Comparison of ENCODE assay signal across 2 cellular contexts in the genomic region with DNA sequence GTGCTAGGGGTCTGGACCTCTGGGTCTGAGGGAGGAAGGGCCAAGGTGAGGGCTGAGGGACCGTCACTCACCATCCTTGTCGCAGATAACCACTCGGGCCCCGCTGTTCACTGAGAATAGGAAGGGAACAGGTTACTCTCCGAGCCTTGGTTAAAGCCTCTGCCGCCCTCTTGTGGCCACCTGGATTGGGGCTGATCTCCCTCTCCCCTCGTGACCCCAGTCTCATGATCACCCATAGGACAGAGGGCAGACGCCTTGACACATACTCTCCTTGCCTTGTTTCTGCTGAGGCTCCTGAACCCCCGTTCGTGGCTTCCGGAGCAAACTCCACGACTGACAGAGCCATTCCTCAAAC.
A peak's percentile ranks its signal among the peaks of the same experiment; 100 is the strongest.
TF ChIP-seq lines count a peak whose summit lies in the region.

No MANE protein-coding gene starts in this region.

TF ChIP-seq in GM23338, 12 proteins besides CTCF, POLR2A, EP300 and RAD21 (continues in another document):
- TF ChIP-seq, protein P1, sequence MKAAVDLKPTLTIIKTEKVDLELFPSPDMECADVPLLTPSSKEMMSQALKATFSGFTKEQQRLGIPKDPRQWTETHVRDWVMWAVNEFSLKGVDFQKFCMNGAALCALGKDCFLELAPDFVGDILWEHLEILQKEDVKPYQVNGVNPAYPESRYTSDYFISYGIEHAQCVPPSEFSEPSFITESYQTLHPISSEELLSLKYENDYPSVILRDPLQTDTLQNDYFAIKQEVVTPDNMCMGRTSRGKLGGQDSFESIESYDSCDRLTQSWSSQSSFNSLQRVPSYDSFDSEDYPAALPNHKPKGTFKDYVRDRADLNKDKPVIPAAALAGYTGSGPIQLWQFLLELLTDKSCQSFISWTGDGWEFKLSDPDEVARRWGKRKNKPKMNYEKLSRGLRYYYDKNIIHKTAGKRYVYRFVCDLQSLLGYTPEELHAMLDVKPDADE (IDR thresholded peaks at IDR 0.05): no peak
- TF ChIP-seq POLR2AphosphoS5 (IDR thresholded peaks at IDR 0.05; ENCODE audit: low read depth) (no peak; the same call in 1 of the 2 replicates), EZH2 (IDR thresholded peaks at IDR 0.05; ENCODE audit: low read depth, unreplicated experiment) (no peak), ZNF114 (CRISPR knock-in tag; IDR thresholded peaks at IDR 0.05) (no peak), CREB1 (CRISPR knock-in tag; IDR thresholded peaks at IDR 0.05; ENCODE audit: low read depth) (no peak), STAT1 (IDR thresholded peaks at IDR 0.05; ENCODE audit: unreplicated experiment) (no peak), EZH2phosphoT487 (IDR thresholded peaks at IDR 0.05; ENCODE audit: unreplicated experiment) (no peak), ZNF462 (CRISPR knock-in tag; IDR thresholded peaks at IDR 0.05) (no peak), ZNF331 (CRISPR knock-in tag; IDR thresholded peaks at IDR 0.05; ENCODE audit: low read depth) (no peak)
- TF ChIP-seq, protein P2, sequence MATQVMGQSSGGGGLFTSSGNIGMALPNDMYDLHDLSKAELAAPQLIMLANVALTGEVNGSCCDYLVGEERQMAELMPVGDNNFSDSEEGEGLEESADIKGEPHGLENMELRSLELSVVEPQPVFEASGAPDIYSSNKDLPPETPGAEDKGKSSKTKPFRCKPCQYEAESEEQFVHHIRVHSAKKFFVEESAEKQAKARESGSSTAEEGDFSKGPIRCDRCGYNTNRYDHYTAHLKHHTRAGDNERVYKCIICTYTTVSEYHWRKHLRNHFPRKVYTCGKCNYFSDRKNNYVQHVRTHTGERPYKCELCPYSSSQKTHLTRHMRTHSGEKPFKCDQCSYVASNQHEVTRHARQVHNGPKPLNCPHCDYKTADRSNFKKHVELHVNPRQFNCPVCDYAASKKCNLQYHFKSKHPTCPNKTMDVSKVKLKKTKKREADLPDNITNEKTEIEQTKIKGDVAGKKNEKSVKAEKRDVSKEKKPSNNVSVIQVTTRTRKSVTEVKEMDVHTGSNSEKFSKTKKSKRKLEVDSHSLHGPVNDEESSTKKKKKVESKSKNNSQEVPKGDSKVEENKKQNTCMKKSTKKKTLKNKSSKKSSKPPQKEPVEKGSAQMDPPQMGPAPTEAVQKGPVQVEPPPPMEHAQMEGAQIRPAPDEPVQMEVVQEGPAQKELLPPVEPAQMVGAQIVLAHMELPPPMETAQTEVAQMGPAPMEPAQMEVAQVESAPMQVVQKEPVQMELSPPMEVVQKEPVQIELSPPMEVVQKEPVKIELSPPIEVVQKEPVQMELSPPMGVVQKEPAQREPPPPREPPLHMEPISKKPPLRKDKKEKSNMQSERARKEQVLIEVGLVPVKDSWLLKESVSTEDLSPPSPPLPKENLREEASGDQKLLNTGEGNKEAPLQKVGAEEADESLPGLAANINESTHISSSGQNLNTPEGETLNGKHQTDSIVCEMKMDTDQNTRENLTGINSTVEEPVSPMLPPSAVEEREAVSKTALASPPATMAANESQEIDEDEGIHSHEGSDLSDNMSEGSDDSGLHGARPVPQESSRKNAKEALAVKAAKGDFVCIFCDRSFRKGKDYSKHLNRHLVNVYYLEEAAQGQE (IDR thresholded peaks at IDR 0.05; ENCODE audit: unreplicated experiment): no peak

TF ChIP-seq in SK-N-SH, 30 proteins besides CTCF, POLR2A, EP300 and RAD21 (continued from another document):
- TF ChIP-seq, protein P3, sequence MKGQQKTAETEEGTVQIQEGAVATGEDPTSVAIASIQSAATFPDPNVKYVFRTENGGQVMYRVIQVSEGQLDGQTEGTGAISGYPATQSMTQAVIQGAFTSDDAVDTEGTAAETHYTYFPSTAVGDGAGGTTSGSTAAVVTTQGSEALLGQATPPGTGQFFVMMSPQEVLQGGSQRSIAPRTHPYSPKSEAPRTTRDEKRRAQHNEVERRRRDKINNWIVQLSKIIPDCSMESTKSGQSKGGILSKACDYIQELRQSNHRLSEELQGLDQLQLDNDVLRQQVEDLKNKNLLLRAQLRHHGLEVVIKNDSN (IDR thresholded peaks at IDR 0.05; ENCODE audit: borderline replicate concordance, low read depth): peak; percentile 77; the same call in 1 of the 2 replicates
- TF ChIP-seq SMC3 (IDR thresholded peaks at IDR 0.05; ENCODE audit: low read depth, low read length): peak; percentile 88
- no peak; the same call in 1 of the 2 replicates for TF ChIP-seq MAX (IDR thresholded peaks at IDR 0.05; ENCODE audit: low read depth)
- peak; percentile 73; the same call in 1 of the 2 replicates for TF ChIP-seq SIN3A (IDR thresholded peaks at IDR 0.05; ENCODE audit: borderline replicate concordance, low read depth, low read length)
